ENCODE assay signal across 9 cellular contexts in genomic region chr6:141482773-141483172, GRCh38.
A peak's percentile ranks its signal among the peaks of the same experiment; 100 is the strongest.
DNase-seq lines count a peak whose midpoint lies in the region; ATAC-seq and TF ChIP-seq lines count a peak whose summit lies in the region.
"Had no signal": no experiment of that assay in that cellular context is flagged by ENCODE, and none has a peak within 500 bp of the region (broad histone marks: within the 10 kb centered on the region; RNA-seq: fewer than 3 reads in every experiment).

No MANE protein-coding gene starts in this region.

- DNase-seq in activated naive CD4-positive, alpha-beta T cell treated with Interleukin-2 at 50 U/mL for 16 hours, result no peak
- no peak for DNase-seq in SJCRH30
- DNase-seq in fibroblast of villous mesenchyme (ENCODE audit: low read depth), result peak; percentile 58
- DNase-seq in tibial nerve (ENCODE audit: low spot score in 2 of 2), result no peak
- DNase-seq in PC-9, result no peak
- DNase-seq: GDM1 had no signal

- H3K27ac ChIP-seq in SJCRH30, result no peak overlapping the region
- peak overlapping the region in 3 of 4 donors; percentile 75 to 84 (median 78) for H3K27ac ChIP-seq in tibial nerve
- no peak overlapping the region for H3K27ac ChIP-seq in PC-9

- H2AFZ ChIP-seq in PC-9, result no peak overlapping the region

- H4K20me1 ChIP-seq in PC-9 (ENCODE audit: insufficient read depth), result no peaks in the 10 kb centered on the region

- H3K4me2 ChIP-seq in PC-9, result no peak overlapping the region

- H3K27me3 ChIP-seq in SJCRH30 (no peaks in the 10 kb centered on the region), tibial nerve (no peaks in the 10 kb centered on the region), PC-9 (ENCODE audit: insufficient read depth, low read depth) (no peaks in the 10 kb centered on the region)

- H3K27me3 Mint-ChIP-seq in activated naive CD4-positive, alpha-beta T cell treated with anti-CD3 and anti-CD28 coated beads, Interleukin-2, amount 50 U/mL, for 24 hours, result no peaks in the 10 kb centered on the region

- BruUV-seq in PC-9 (replicated peaks; lab: Mats Ljungman, UMichigan), result no TSS peak

- no peaks in the 10 kb centered on the region for H3K9me2 ChIP-seq in PC-9 (ENCODE audit: insufficient read depth)

- CTCF ChIA-PET in PC-9 (lab: Charles Lee), result interaction anchor here (0.7 kb wide), 1 partner anchor 606 kb away, joined by 24 read pairs; no protein-coding TSS in a partner anchor

- no peaks in the 10 kb centered on the region for H3K36me3 Mint-ChIP-seq in activated naive CD4-positive, alpha-beta T cell treated with anti-CD3 and anti-CD28 coated beads, Interleukin-2, amount 50 U/mL, for 24 hours

- H3K4me3 Mint-ChIP-seq in activated naive CD4-positive, alpha-beta T cell treated with anti-CD3 and anti-CD28 coated beads, Interleukin-2, amount 50 U/mL, for 24 hours, result peak overlapping the region; percentile 88

- ATAC-seq in HG03457 (IDR thresholded peaks at IDR 0.05; ENCODE audit: unreplicated experiment) (no peak), HG02571 (IDR thresholded peaks at IDR 0.05; ENCODE audit: unreplicated experiment) (no peak)

- H3K36me3 ChIP-seq in SJCRH30 (no peaks in the 10 kb centered on the region), tibial nerve (no peaks in the 10 kb centered on the region), PC-9 (ENCODE audit: low read depth) (no peaks in the 10 kb centered on the region)

- no peaks in the 10 kb centered on the region for H3K79me2 ChIP-seq in PC-9 (ENCODE audit: low read depth)

- no peak for TF ChIP-seq EP300 in tibial nerve (IDR thresholded peaks at IDR 0.05)

- H3K9me3 ChIP-seq in SJCRH30 (replicated peaks) (no peaks in the 10 kb centered on the region), tibial nerve (no peaks in the 10 kb centered on the region), PC-9 (ENCODE audit: insufficient read depth, low read depth) (peaks cover 6% of the 10 kb centered on the region; the same call in 1 of the 2 replicates)

- peaks cover 44% of the 10 kb centered on the region for H3K4me1 Mint-ChIP-seq in activated naive CD4-positive, alpha-beta T cell treated with anti-CD3 and anti-CD28 coated beads, Interleukin-2, amount 50 U/mL, for 24 hours

- H3K4me1 ChIP-seq in SJCRH30 (peaks cover 7% of the 10 kb centered on the region), tibial nerve (peaks cover 0 to 27% (median 9%) of the 10 kb centered on the region in 4 donors), PC-9 (replicated peaks; ENCODE audit: insufficient read depth) (no peaks in the 10 kb centered on the region)

- TF ChIP-seq CTCF in fibroblast of villous mesenchyme (IDR thresholded peaks at IDR 0.05; ENCODE audit: insufficient read depth, low read depth, low read length), result no peak
- no peak for TF ChIP-seq CTCF in tibial nerve (IDR thresholded peaks at IDR 0.05)
- no peak for TF ChIP-seq CTCF in PC-9 (conservative IDR thresholded peaks at IDR 0.05)

- H3K27ac Mint-ChIP-seq in activated naive CD4-positive, alpha-beta T cell treated with anti-CD3 and anti-CD28 coated beads, Interleukin-2, amount 50 U/mL, for 24 hours, result peak overlapping the region; percentile 100

- no peak for TF ChIP-seq POLR2A in tibial nerve (IDR thresholded peaks at IDR 0.05)

- POLR2A ChIA-PET in PC-9 (lab: Charles Lee; ENCODE audit: unreplicated experiment), result interaction anchor here (0.6 kb wide), 1 partner anchor 237 kb away, joined by 3 read pairs; no protein-coding TSS in a partner anchor

- 7% methylated on average over 5 of the region's 5 CpGs for WGBS in tibial nerve, 2 donors

- no peaks in the 10 kb centered on the region for H3F3A ChIP-seq in PC-9 (ENCODE audit: insufficient read depth, low read depth)

- H3K4me3 ChIP-seq in SJCRH30 (peak overlapping the region; percentile 33), fibroblast of villous mesenchyme (ENCODE audit: low read depth, low read length) (peak overlapping the region; percentile 42), tibial nerve (peak overlapping the region; percentile 5 to 40 (median 18)), PC-9 (no peak overlapping the region)

- peaks cover 16% of the 10 kb centered on the region for H3K9me3 Mint-ChIP-seq in activated naive CD4-positive, alpha-beta T cell treated with anti-CD3 and anti-CD28 coated beads, Interleukin-2, amount 50 U/mL, for 24 hours

- intact Hi-C loops in PC-9 (cut with micrococcal nuclease; ENCODE audit: unreplicated experiment), result no loop called here

Comparison
In these comparisons a context has a peak if more than half of its experiments do, and no peak if none do; other contexts are left out.
1. H3K27ac ChIP-seq: peak in tibial nerve (3 of 4); none in SJCRH30 (single experiment) and PC-9 (single experiment).